8 cellular contexts compared by ENCODE assay signal in genomic region chr15:65101418-65101890, GRCh38. TPM values are rescaled to one million over a fixed set of nuclear protein-coding genes. Genes with fewer than 3 reads are reported as not detected.
A peak's percentile ranks its signal among the peaks of the same experiment; 100 is the strongest.
DNase-seq lines count a peak whose midpoint lies in the region; ATAC-seq and TF ChIP-seq lines count a peak whose summit lies in the region.

No MANE protein-coding gene starts in this region.

- no peak overlapping the region for H3K27ac ChIP-seq in ovary

- no peaks in the 10 kb centered on the region for H3K36me3 ChIP-seq in ovary

- no peak for TF ChIP-seq POLR2A in ovary (IDR thresholded peaks at IDR 0.05)

- TF ChIP-seq CTCF in ovary (IDR thresholded peaks at IDR 0.05), result peak; percentile 32 to 53 (median 33)

- H3K4me3 ChIP-seq in ovary, result no peak overlapping the region

- no peak for TF ChIP-seq EP300 in ovary (IDR thresholded peaks at IDR 0.05)

- H3K9me3 ChIP-seq in ovary, result no peaks in the 10 kb centered on the region

- no peaks in the 10 kb centered on the region for H3K27me3 ChIP-seq in ovary

- ATAC-seq in HG02588 (IDR thresholded peaks at IDR 0.05; ENCODE audit: unreplicated experiment) (no peak), HG02852 (IDR thresholded peaks at IDR 0.05; ENCODE audit: unreplicated experiment) (no peak)

- intact Hi-C loops in ovary (cut with DNase I), result loop anchor here in 1 of 4 donors (5.0 kb wide), 1 partner anchor 69 kb away; no protein-coding TSS in a partner anchor

- peak; percentile 73 for DNase-seq in NCI-H82 (lab: John Stamatoyannopoulos, UW)
- no peak for DNase-seq in NCI-H82 treated with DMSO at 0.1 percent for 48 hours (lab: John Stamatoyannopoulos, UW; ENCODE audit: unreplicated experiment)
- peak; percentile 48 for DNase-seq in NCI-H69 (lab: John Stamatoyannopoulos, UW)
- DNase-seq in activated naive CD4-positive, alpha-beta T cell treated with Interleukin-2 at 50 U/mL for 16 hours, result peak; percentile 49
- peak; percentile 18 for DNase-seq in glomerular endothelial cell (ENCODE audit: extremely low read depth, low read depth, low spot score)
- peak; percentile 41 to 72 (median 69) for DNase-seq in ovary

- WGBS in ovary, 3 donors, result 44 to 47% (median 45%) methylated on average over 9 of the region's 9 CpGs

- no peaks in the 10 kb centered on the region for H3K4me1 ChIP-seq in ovary (ENCODE audit: insufficient read depth)

RNA-seq across cellular contexts. Expression of gene UBAP1L, which starts 13.5 kb away (rescaled TPM):
- 0.53 and 1.6 TPM in 2 replicates for total RNA-seq in glomerular endothelial cell
- 1 to 10 TPM; 4.4 to 9.9 (median 7.6) TPM for total RNA-seq in ovary
- polyA plus RNA-seq in ovary, result 1 to 10 TPM; 2.5 to 4.4 TPM

RNA-seq across cellular contexts. Expression of gene KBTBD13, which starts 24.9 kb away (rescaled TPM):
- total RNA-seq in glomerular endothelial cell (not detected in 2 replicates), ovary (under 1 TPM in 4 of 7 donors, not detected in 3; 0.07 to 0.28 (median 0.11) TPM)
- under 1 TPM; 0.07 to 0.10 TPM for polyA plus RNA-seq in ovary

RNA-seq across cellular contexts. Expression of gene PDCD7, which starts 32.2 kb away (rescaled TPM):
- total RNA-seq in glomerular endothelial cell (16.6 and 18.1 TPM in 2 replicates), ovary (10 to 100 TPM; 23.2 to 41.1 (median 32.8) TPM)
- polyA plus RNA-seq in ovary, result 10 to 100 TPM; 16.4 to 29.8 TPM

RNA-seq across cellular contexts. Expression of gene RASL12, which starts 33.7 kb away (rescaled TPM):
- total RNA-seq in glomerular endothelial cell (not detected in 2 replicates), ovary (10 to 100 TPM in 6 of 7 donors, 1 to 10 TPM in 1; 4.8 to 31.1 (median 14.2) TPM)
- 10 to 100 TPM; 19.1 to 24.8 TPM for polyA plus RNA-seq in ovary

RNA-seq across cellular contexts. Expression of gene SLC51B, which starts 56.3 kb away (rescaled TPM):
- total RNA-seq in glomerular endothelial cell (not detected in 2 replicates), ovary (under 1 TPM in 2 of 7 donors, not detected in 5; 0.27 to 0.31 TPM)
- under 1 TPM in 1 of 2 donors, not detected in 1; 0.22 TPM for polyA plus RNA-seq in ovary
